ENCODE assay signal across 8 cellular contexts in genomic region chrX:47217852-47218279, GRCh38. TPM values are rescaled to one million over a fixed set of nuclear protein-coding genes. Genes with fewer than 3 reads are reported as not detected.
A peak's percentile ranks its signal among the peaks of the same experiment; 100 is the strongest.
DNase-seq lines count a peak whose midpoint lies in the region; ATAC-seq and TF ChIP-seq lines count a peak whose summit lies in the region.

No MANE protein-coding gene starts in this region.

- H3K9me3 Mint-ChIP-seq in neural progenitor cell, result peaks cover 3% of the 10 kb centered on the region

- H3K9me3 ChIP-seq in HAP-1 (no peaks in the 10 kb centered on the region), MM.1S (replicated peaks; ENCODE audit: insufficient read depth, low read length) (no peaks in the 10 kb centered on the region), neural progenitor cell (ENCODE audit: low read depth) (no peaks in the 10 kb centered on the region), stomach smooth muscle (ENCODE audit: control insufficient read depth in 2 of 2, low read length in 2 of 2) (no peaks in the 10 kb centered on the region)

- H3K4me3 Mint-ChIP-seq in neural progenitor cell, result peak overlapping the region; percentile 96

- ATAC-seq in foreskin keratinocyte, result peak; percentile 86

- peak overlapping the region; percentile 100 for H3K27ac Mint-ChIP-seq in neural progenitor cell

- in situ Hi-C loops in HAP-1 (cut with MboI; ENCODE audit: low sequenced_read_pairs), result loop anchor here (10.0 kb wide), 1 partner anchor 437 kb away; the partner anchor contains the start of genes ELK1 and UXT

- peak; percentile 97 for DNase-seq in ELR (ENCODE audit: low read depth)
- peak; percentile 99 to 100 for DNase-seq in HAP-1 (ENCODE audit: low spot score in 2 of 2)
- peak; percentile 96 for DNase-seq in MM.1S
- DNase-seq in SIG-M5 treated with dmso at 0.1 percent for 504 hours (lab: John Stamatoyannopoulos, UW; ENCODE audit: unreplicated experiment), result peak; percentile 97
- peak; percentile 83 to 100 (median 88) for DNase-seq in activated naive CD4-positive, alpha-beta T cell (lab: John Stamatoyannopoulos, UW)
- peak; percentile 96 to 97 for DNase-seq in foreskin keratinocyte
- peak; percentile 100 for DNase-seq in neural progenitor cell (ENCODE audit: low spot score)

- peaks cover 44% of the 10 kb centered on the region for H3K36me3 Mint-ChIP-seq in neural progenitor cell

- peaks cover 8% of the 10 kb centered on the region; the same call in 1 of the 2 replicates for H3F3A ChIP-seq in MM.1S (ENCODE audit: insufficient read depth, low read length)
- H3F3A ChIP-seq in neural progenitor cell (ENCODE audit: low read depth), result peaks cover 40% of the 10 kb centered on the region

- peaks cover 41% of the 10 kb centered on the region for H3K79me2 ChIP-seq in MM.1S (ENCODE audit: low read length)
- H3K79me2 ChIP-seq in neural progenitor cell (ENCODE audit: low read depth), result peaks cover 45% of the 10 kb centered on the region

- H3K4me1 Mint-ChIP-seq in neural progenitor cell, result peaks cover 50% of the 10 kb centered on the region

- H4K20me1 ChIP-seq in MM.1S (ENCODE audit: insufficient read depth, low read length) (peaks cover 8% of the 10 kb centered on the region; the same call in 1 of the 2 replicates), neural progenitor cell (ENCODE audit: low read depth) (peaks cover 42% of the 10 kb centered on the region)

- H3K4me2 ChIP-seq in MM.1S (ENCODE audit: low read depth, low read length) (peak overlapping the region; percentile 57; the same call in 1 of the 2 replicates), neural progenitor cell (peak overlapping the region; percentile 78)

- H3K4me3 ChIP-seq in HAP-1, result peak overlapping the region; percentile 78
- peak overlapping the region; percentile 87 for H3K4me3 ChIP-seq in MM.1S (ENCODE audit: low read length)
- H3K4me3 ChIP-seq in neural progenitor cell, result peak overlapping the region; percentile 60
- H3K4me3 ChIP-seq in stomach smooth muscle (ENCODE audit: low read length in 2 of 2), result peak overlapping the region; percentile 89

- peaks cover 13% of the 10 kb centered on the region for H3K27me3 Mint-ChIP-seq in neural progenitor cell (ENCODE audit: insufficient read depth, low read depth)

- TF ChIP-seq CTCF in MM.1S (IDR thresholded peaks at IDR 0.05; ENCODE audit: low read length), result no peak
- TF ChIP-seq CTCF in foreskin keratinocyte (conservative IDR thresholded peaks at IDR 0.05), result no peak
- no peak for TF ChIP-seq CTCF in neural progenitor cell (IDR thresholded peaks at IDR 0.05)

- peak overlapping the region; percentile 78 for H2AFZ ChIP-seq in MM.1S (ENCODE audit: low read length)
- H2AFZ ChIP-seq in neural progenitor cell (replicated peaks), result peak overlapping the region; percentile 68

- no peaks in the 10 kb centered on the region for H3K9me2 ChIP-seq in MM.1S (replicated peaks; ENCODE audit: insufficient read depth, low read length)

- H3K36me3 ChIP-seq in HAP-1 (replicated peaks) (peaks cover 71% of the 10 kb centered on the region), MM.1S (replicated peaks; ENCODE audit: insufficient read depth, low read length) (no peaks in the 10 kb centered on the region), neural progenitor cell (no peaks in the 10 kb centered on the region), stomach smooth muscle (ENCODE audit: control insufficient read depth in 2 of 2, insufficient read depth in 2 of 2, low read length in 2 of 2) (peaks cover 24 to 32% of the 10 kb centered on the region in 2 donors)

- H3K27me3 ChIP-seq in HAP-1 (ENCODE audit: low read depth), result no peaks in the 10 kb centered on the region
- H3K27me3 ChIP-seq in MM.1S (replicated peaks; ENCODE audit: insufficient read depth, low read length), result no peaks in the 10 kb centered on the region
- H3K27me3 ChIP-seq in foreskin keratinocyte, result no peaks in the 10 kb centered on the region
- H3K27me3 ChIP-seq in neural progenitor cell, result no peaks in the 10 kb centered on the region
- H3K27me3 ChIP-seq in stomach smooth muscle (ENCODE audit: control insufficient read depth in 1 of 2, insufficient read depth in 2 of 2, low read length in 2 of 2), result peaks cover 0 to 2% of the 10 kb centered on the region in 2 donors

- H3K4me1 ChIP-seq in HAP-1 (peaks cover 10% of the 10 kb centered on the region), MM.1S (ENCODE audit: low read length) (peaks cover 13% of the 10 kb centered on the region; the same call in 1 of the 2 replicates), foreskin keratinocyte (peaks cover 3% of the 10 kb centered on the region), neural progenitor cell (peaks cover 18% of the 10 kb centered on the region), stomach smooth muscle (ENCODE audit: control insufficient read depth, insufficient read depth, low read length) (peaks cover 35% of the 10 kb centered on the region)

- H3K27ac ChIP-seq in MM.1S (ENCODE audit: low read length) (peak overlapping the region; percentile 96), foreskin keratinocyte (peak overlapping the region; percentile 98), neural progenitor cell (peak overlapping the region; percentile 97), stomach smooth muscle (ENCODE audit: low read length) (peak overlapping the region; percentile 94)

- H3K9ac ChIP-seq in MM.1S (ENCODE audit: low read length) (peak overlapping the region; percentile 99), neural progenitor cell (peak overlapping the region; percentile 88), stomach smooth muscle (ENCODE audit: low read length in 2 of 2) (peak overlapping the region; percentile 93 to 95)

RNA-seq across cellular contexts. Expression of gene CDK16, which starts 0.6 kb away (rescaled TPM):
- total RNA-seq in foreskin keratinocyte (84.1 and 94.2 TPM in 2 replicates), neural progenitor cell (ENCODE audit: low replicate concordance) (166 and 248 TPM in 2 replicates)
- polyA plus RNA-seq in foreskin keratinocyte, result 79.6 and 90.8 TPM in 2 replicates

RNA-seq across cellular contexts. Expression of gene USP11, which starts 14.9 kb away (rescaled TPM):
- total RNA-seq in foreskin keratinocyte (14.1 and 15.6 TPM in 2 replicates), neural progenitor cell (ENCODE audit: low replicate concordance) (106 and 158 TPM in 2 replicates)
- 10.5 and 12.0 TPM in 2 replicates for polyA plus RNA-seq in foreskin keratinocyte

RNA-seq across cellular contexts. Expression of gene UBA1, which starts 24.2 kb away (rescaled TPM):
- 178 and 181 TPM in 2 replicates for total RNA-seq in foreskin keratinocyte
- polyA plus RNA-seq in foreskin keratinocyte, result 161 and 163 TPM in 2 replicates
- 291 and 537 TPM in 2 replicates for total RNA-seq in neural progenitor cell (ENCODE audit: low replicate concordance)

Comparison
In these comparisons a context has a peak if more than half of its experiments do, and no peak if none do; other contexts are left out.
1. Peak in every context shown above with its lines: DNase-seq, ATAC-seq, H3K4me3 ChIP-seq and H3K27ac ChIP-seq.